16 cellular contexts compared by ENCODE assay signal in the genomic region with DNA sequence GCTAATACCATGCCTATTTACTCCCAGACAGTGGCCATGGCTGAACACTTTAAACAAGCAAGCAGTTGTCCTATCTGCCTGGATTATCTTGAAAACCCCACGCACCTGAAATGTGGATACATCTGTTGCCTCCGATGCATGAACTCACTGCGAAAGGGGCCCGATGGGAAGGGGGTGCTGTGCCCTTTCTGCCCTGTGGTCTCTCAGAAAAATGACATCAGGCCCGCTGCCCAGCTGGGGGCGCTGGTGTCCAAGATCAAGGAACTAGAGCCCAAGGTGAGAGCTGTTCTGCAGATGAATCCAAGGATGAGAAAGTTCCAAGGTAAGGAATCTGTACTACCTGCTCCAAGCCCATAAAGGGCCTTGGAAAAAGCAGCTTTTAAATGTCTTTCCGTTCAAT. TPM values are rescaled to one million over a fixed set of nuclear protein-coding genes. Genes with fewer than 3 reads are reported as not detected.
A peak's percentile ranks its signal among the peaks of the same experiment; 100 is the strongest.
DNase-seq lines count a peak whose midpoint lies in the region; ATAC-seq, FAIRE-seq and TF ChIP-seq lines count a peak whose summit lies in the region.
"Had no signal": no experiment of that assay in that cellular context is flagged by ENCODE, and none has a peak within 500 bp of the region (broad histone marks: within the 10 kb centered on the region; RNA-seq: fewer than 3 reads in every experiment).

No MANE protein-coding gene starts in this region.

- peaks cover 10% of the 10 kb centered on the region for H3K36me3 ChIP-seq in OCI-LY7 (ENCODE audit: insufficient read depth, low read length)
- H3K36me3 ChIP-seq: vagina had no signal

- ATAC-seq in activated CD4-positive, alpha-beta T cell treated with anti-CD3 and anti-CD28 coated beads for 36 hours, result no peak
- peak; percentile 34 for ATAC-seq in left lobe of liver

- TSS peak; percentile 7 for BruUV-seq in OCI-LY7 (replicated peaks; lab: Mats Ljungman, UMichigan)

- intact Hi-C loops in activated CD4-positive, alpha-beta T cell treated with anti-CD3 and anti-CD28 coated beads for 36 hours (cut with DNase I, micrococcal nuclease), result no loop called here
- intact Hi-C loops in activated CD4-positive, alpha-beta T cell treated with anti-CD3 and anti-CD28 coated beads, Interleukin-2, amount 10 ng/mL, durations not matched to agents 24 days and 14 days (cut with micrococcal nuclease), result no loop called here
- intact Hi-C loops in OCI-LY7 (cut with micrococcal nuclease; ENCODE audit: unreplicated experiment), result loop anchor here (2.0 to 5.0 kb wide), 2 partner anchors 170 to 289 kb away; a partner anchor contains a TSS

- no peaks in the 10 kb centered on the region for H3K9me3 Mint-ChIP-seq in activated CD4-positive, alpha-beta T cell treated with anti-CD3 and anti-CD28 coated beads for 36 hours (ENCODE audit: low read depth)
- peaks cover 11% of the 10 kb centered on the region for H3K9me3 Mint-ChIP-seq in activated CD4-positive, alpha-beta T cell treated with anti-CD3 and anti-CD28 coated beads, Interleukin-2, amount 10 ng/mL, durations not matched to agents 24 days and 14 days
- peaks cover 34% of the 10 kb centered on the region for H3K9me3 Mint-ChIP-seq in endothelial cell (ENCODE audit: unreplicated experiment)

- CTCF ChIA-PET in activated CD4-positive, alpha-beta T cell treated with anti-CD3 and anti-CD28 coated beads for 36 hours (lab: Charles Lee), result interaction anchor here (0.5 to 0.7 kb wide), 2 partner anchors 28 to 1356 kb away, joined by 3 read pairs; no protein-coding TSS in a partner anchor
- CTCF ChIA-PET in OCI-LY7 (lab: Charles Lee; ENCODE audit: unreplicated experiment), result no interaction called here

- H3K27me3 Mint-ChIP-seq in activated CD4-positive, alpha-beta T cell treated with anti-CD3 and anti-CD28 coated beads for 36 hours, result peaks cover 25% of the 10 kb centered on the region
- no peaks in the 10 kb centered on the region for H3K27me3 Mint-ChIP-seq in activated CD4-positive, alpha-beta T cell treated with anti-CD3 and anti-CD28 coated beads, Interleukin-2, amount 10 ng/mL, durations not matched to agents 24 days and 14 days
- peaks cover 4% of the 10 kb centered on the region for H3K27me3 Mint-ChIP-seq in endothelial cell (ENCODE audit: unreplicated experiment)

- no peak overlapping the region for H3K27ac Mint-ChIP-seq in activated CD4-positive, alpha-beta T cell treated with anti-CD3 and anti-CD28 coated beads for 36 hours
- H3K27ac Mint-ChIP-seq in activated CD4-positive, alpha-beta T cell treated with anti-CD3 and anti-CD28 coated beads, Interleukin-2, amount 10 ng/mL, durations not matched to agents 24 days and 14 days, result no peak overlapping the region
- H3K27ac Mint-ChIP-seq in endothelial cell (ENCODE audit: unreplicated experiment), result no peak overlapping the region

- no peak for TF ChIP-seq POLR2A in H54 (IDR thresholded peaks at IDR 0.05; ENCODE audit: low read depth, low read length)

- H3K4me3 ChIP-seq in OCI-LY7 (ENCODE audit: low read depth, low read length, poor library complexity, severe bottlenecking), result no peak overlapping the region
- H3K4me3 ChIP-seq: hepatocyte, vagina had no signal

- H3K9me2 ChIP-seq in OCI-LY7 (ENCODE audit: insufficient read depth, low read length), result no peaks in the 10 kb centered on the region

- no peak overlapping the region for H2AFZ ChIP-seq in OCI-LY7 (ENCODE audit: low read length)
- H2AFZ ChIP-seq: hepatocyte had no signal

- TF ChIP-seq CTCF in OCI-LY7 (conservative IDR thresholded peaks at IDR 0.05; ENCODE audit: low read length), result peak; percentile 93
- TF ChIP-seq CTCF in endothelial cell (IDR thresholded peaks at IDR 0.05; ENCODE audit: unreplicated experiment), result no peak

- H3K27ac ChIP-seq in OCI-LY7 (ENCODE audit: low read depth, low read length, poor library complexity, severe bottlenecking), result no peak overlapping the region
- H3K27ac ChIP-seq: hepatocyte, vagina had no signal

- no peaks in the 10 kb centered on the region for H3K36me3 Mint-ChIP-seq in activated CD4-positive, alpha-beta T cell treated with anti-CD3 and anti-CD28 coated beads for 36 hours (ENCODE audit: low read depth)
- H3K36me3 Mint-ChIP-seq in activated CD4-positive, alpha-beta T cell treated with anti-CD3 and anti-CD28 coated beads, Interleukin-2, amount 10 ng/mL, durations not matched to agents 24 days and 14 days (ENCODE audit: low read depth), result no peaks in the 10 kb centered on the region
- no peaks in the 10 kb centered on the region for H3K36me3 Mint-ChIP-seq in endothelial cell (ENCODE audit: low read depth, unreplicated experiment)

- H3K4me3 Mint-ChIP-seq in activated CD4-positive, alpha-beta T cell treated with anti-CD3 and anti-CD28 coated beads for 36 hours, result no peak overlapping the region
- H3K4me3 Mint-ChIP-seq in activated CD4-positive, alpha-beta T cell treated with anti-CD3 and anti-CD28 coated beads, Interleukin-2, amount 10 ng/mL, durations not matched to agents 24 days and 14 days, result no peak overlapping the region
- no peak overlapping the region for H3K4me3 Mint-ChIP-seq in endothelial cell (ENCODE audit: unreplicated experiment)

- H3K9me3 ChIP-seq in OCI-LY7 (ENCODE audit: low read length), result no peaks in the 10 kb centered on the region
- H3K9me3 ChIP-seq: vagina had no signal

- H3K4me1 ChIP-seq in OCI-LY7 (ENCODE audit: insufficient read depth, low read length, poor library complexity, severe bottlenecking), result no peaks in the 10 kb centered on the region
- H3K4me1 ChIP-seq: vagina had no signal

- H3K4me2 ChIP-seq in OCI-LY7 (ENCODE audit: low read length), result no peak overlapping the region
- H3K4me2 ChIP-seq: hepatocyte had no signal

- FAIRE-seq in H54 (lab: Jason Lieb, UNC), result no peak

- no peaks in the 10 kb centered on the region for H3K79me2 ChIP-seq in OCI-LY7 (ENCODE audit: insufficient read depth, low read depth, low read length)
- H3K79me2 ChIP-seq: hepatocyte had no signal

- H4K20me1 ChIP-seq in OCI-LY7 (ENCODE audit: insufficient read depth, low read length), result no peaks in the 10 kb centered on the region

- POLR2A ChIA-PET in activated CD4-positive, alpha-beta T cell treated with anti-CD3 and anti-CD28 coated beads for 36 hours (lab: Charles Lee), result no interaction called here
- POLR2A ChIA-PET in OCI-LY7 (lab: Charles Lee), result interaction anchor here (0.6 kb wide), 1 partner anchor 166 kb away, joined by 3 read pairs; no protein-coding TSS in a partner anchor

- peak; percentile 31 for DNase-seq in activated CD4-positive, alpha-beta T cell treated with anti-CD3 and anti-CD28 coated beads for 36 hours
- DNase-seq in activated CD4-positive, alpha-beta T cell treated with anti-CD3 and anti-CD28 coated beads, Interleukin-2, amount 10 ng/mL, durations not matched to agents 24 days and 14 days, result no peak
- DNase-seq in H54 (ENCODE audit: insufficient read length, low spot score) (peak; percentile 36), OCI-LY7 (ENCODE audit: low spot score) (peak; percentile 68), left lobe of liver (ENCODE audit: low spot score) (no peak), endothelial cell (ENCODE audit: low spot score) (no peak), MV-4-11 (lab: John Stamatoyannopoulos, UW) (no peak), GM03348 (ENCODE audit: low spot score) (no peak)
- DNase-seq: activated CD4-positive, alpha-beta T cell treated with anti-CD3 and anti-CD28 coated beads, Interleukin-2, amount 50 U/mL, for 4 hours; activated gamma-delta T cell treated with Interleukin-2 at 50 U/mL for 16 hours; caudate nucleus; NCI-H524 treated with DMSO at 0.1 percent for 48 hours; SW 1271 had no signal

- no peaks in the 10 kb centered on the region for H3K4me1 Mint-ChIP-seq in activated CD4-positive, alpha-beta T cell treated with anti-CD3 and anti-CD28 coated beads for 36 hours
- no peaks in the 10 kb centered on the region for H3K4me1 Mint-ChIP-seq in activated CD4-positive, alpha-beta T cell treated with anti-CD3 and anti-CD28 coated beads, Interleukin-2, amount 10 ng/mL, durations not matched to agents 24 days and 14 days
- no peaks in the 10 kb centered on the region for H3K4me1 Mint-ChIP-seq in endothelial cell (ENCODE audit: unreplicated experiment)

RNA-seq across cellular contexts. Expression of a gene that starts 8.6 kb away (rescaled TPM):
- not detected for total RNA-seq in activated CD4-positive, alpha-beta T cell treated with anti-CD3 and anti-CD28 coated beads for 36 hours
- total RNA-seq in activated CD4-positive, alpha-beta T cell treated with anti-CD3 and anti-CD28 coated beads, Interleukin-2, amount 10 ng/mL, durations not matched to agents 24 days and 14 days, result not detected in 2 replicates
- not detected in 2 replicates for total RNA-seq in OCI-LY7 (2014; rRNA removed; shearing (Covaris generic))
- total RNA-seq in OCI-LY7 (2022) (not detected in 2 replicates), left lobe of liver (not detected), endothelial cell (ENCODE audit: unreplicated experiment) (not detected)
- total RNA-seq: hepatocyte, vagina had no signal

RNA-seq across cellular contexts. Expression of a gene that starts 18.6 kb away (rescaled TPM):
- not detected for total RNA-seq in activated CD4-positive, alpha-beta T cell treated with anti-CD3 and anti-CD28 coated beads for 36 hours
- not detected in 2 replicates for total RNA-seq in activated CD4-positive, alpha-beta T cell treated with anti-CD3 and anti-CD28 coated beads, Interleukin-2, amount 10 ng/mL, durations not matched to agents 24 days and 14 days
- total RNA-seq in OCI-LY7 (2014; rRNA removed; shearing (Covaris generic)), result not detected in 2 replicates
- not detected in 2 replicates for total RNA-seq in OCI-LY7 (2022)
- 1.0 TPM for total RNA-seq in left lobe of liver
- total RNA-seq in endothelial cell (ENCODE audit: unreplicated experiment), result not detected
- total RNA-seq: hepatocyte, vagina had no signal

RNA-seq across cellular contexts. Expression of a gene that starts 39.3 kb away (rescaled TPM):
- not detected for total RNA-seq in activated CD4-positive, alpha-beta T cell treated with anti-CD3 and anti-CD28 coated beads for 36 hours
- total RNA-seq in activated CD4-positive, alpha-beta T cell treated with anti-CD3 and anti-CD28 coated beads, Interleukin-2, amount 10 ng/mL, durations not matched to agents 24 days and 14 days, result not detected in 2 replicates
- 0.21 TPM in 1 of 2 replicates, not detected in the other for total RNA-seq in OCI-LY7 (2014; rRNA removed; shearing (Covaris generic))
- total RNA-seq in OCI-LY7 (2022), result 0.17 TPM in 1 of 2 replicates, not detected in the other
- total RNA-seq in left lobe of liver, result not detected
- not detected for total RNA-seq in endothelial cell (ENCODE audit: unreplicated experiment)
- total RNA-seq: hepatocyte, lung microvascular endothelial cell, vagina had no signal

RNA-seq across cellular contexts. Expression of a gene that starts 54.3 kb away (rescaled TPM):
- under 1 TPM; 0.05 TPM for total RNA-seq in activated CD4-positive, alpha-beta T cell treated with anti-CD3 and anti-CD28 coated beads for 36 hours
- total RNA-seq in activated CD4-positive, alpha-beta T cell treated with anti-CD3 and anti-CD28 coated beads, Interleukin-2, amount 10 ng/mL, durations not matched to agents 24 days and 14 days, result not detected in 2 replicates
- total RNA-seq in OCI-LY7 (2014; rRNA removed; shearing (Covaris generic)), result 72.9 and 79.3 TPM in 2 replicates
- total RNA-seq in OCI-LY7 (2022) (91.6 and 112 TPM in 2 replicates), left lobe of liver (0.30 TPM), endothelial cell (ENCODE audit: unreplicated experiment) (not detected)
- total RNA-seq: hepatocyte, vagina had no signal

RNA-seq across cellular contexts. Expression of a gene that starts 58.8 kb away (rescaled TPM):
- not detected for total RNA-seq in activated CD4-positive, alpha-beta T cell treated with anti-CD3 and anti-CD28 coated beads for 36 hours
- not detected in 2 replicates for total RNA-seq in activated CD4-positive, alpha-beta T cell treated with anti-CD3 and anti-CD28 coated beads, Interleukin-2, amount 10 ng/mL, durations not matched to agents 24 days and 14 days
- 4.2 and 4.6 TPM in 2 replicates for total RNA-seq in OCI-LY7 (2014; rRNA removed; shearing (Covaris generic))
- total RNA-seq in OCI-LY7 (2022) (3.6 and 4.0 TPM in 2 replicates), left lobe of liver (not detected), endothelial cell (ENCODE audit: unreplicated experiment) (not detected)
- total RNA-seq: hepatocyte, lung microvascular endothelial cell, vagina had no signal

Comparison
In these comparisons a context has a peak if more than half of its experiments do, and no peak if none do; other contexts are left out.
1. DNase-seq: peak in activated CD4-positive, alpha-beta T cell treated with anti-CD3 and anti-CD28 coated beads for 36 hours (single experiment), H54 (single experiment) and OCI-LY7 (single experiment); none in activated CD4-positive, alpha-beta T cell treated with anti-CD3 and anti-CD28 coated beads, Interleukin-2, amount 10 ng/mL, durations not matched to agents 24 days and 14 days (single experiment), left lobe of liver (single experiment), endothelial cell (single experiment), MV-4-11 (single experiment) and GM03348 (single experiment).